Comparison of ENCODE assay signal across 1 cellular context in genomic region chr10:127431525-127431924, GRCh38.
TF ChIP-seq lines count a peak whose summit lies in the region.

No MANE protein-coding gene starts in this region.

TF ChIP-seq in HepG2, 621 proteins besides CTCF, POLR2A, EP300 and RAD21 (continued from another document):
- TF ChIP-seq, protein P1, sequence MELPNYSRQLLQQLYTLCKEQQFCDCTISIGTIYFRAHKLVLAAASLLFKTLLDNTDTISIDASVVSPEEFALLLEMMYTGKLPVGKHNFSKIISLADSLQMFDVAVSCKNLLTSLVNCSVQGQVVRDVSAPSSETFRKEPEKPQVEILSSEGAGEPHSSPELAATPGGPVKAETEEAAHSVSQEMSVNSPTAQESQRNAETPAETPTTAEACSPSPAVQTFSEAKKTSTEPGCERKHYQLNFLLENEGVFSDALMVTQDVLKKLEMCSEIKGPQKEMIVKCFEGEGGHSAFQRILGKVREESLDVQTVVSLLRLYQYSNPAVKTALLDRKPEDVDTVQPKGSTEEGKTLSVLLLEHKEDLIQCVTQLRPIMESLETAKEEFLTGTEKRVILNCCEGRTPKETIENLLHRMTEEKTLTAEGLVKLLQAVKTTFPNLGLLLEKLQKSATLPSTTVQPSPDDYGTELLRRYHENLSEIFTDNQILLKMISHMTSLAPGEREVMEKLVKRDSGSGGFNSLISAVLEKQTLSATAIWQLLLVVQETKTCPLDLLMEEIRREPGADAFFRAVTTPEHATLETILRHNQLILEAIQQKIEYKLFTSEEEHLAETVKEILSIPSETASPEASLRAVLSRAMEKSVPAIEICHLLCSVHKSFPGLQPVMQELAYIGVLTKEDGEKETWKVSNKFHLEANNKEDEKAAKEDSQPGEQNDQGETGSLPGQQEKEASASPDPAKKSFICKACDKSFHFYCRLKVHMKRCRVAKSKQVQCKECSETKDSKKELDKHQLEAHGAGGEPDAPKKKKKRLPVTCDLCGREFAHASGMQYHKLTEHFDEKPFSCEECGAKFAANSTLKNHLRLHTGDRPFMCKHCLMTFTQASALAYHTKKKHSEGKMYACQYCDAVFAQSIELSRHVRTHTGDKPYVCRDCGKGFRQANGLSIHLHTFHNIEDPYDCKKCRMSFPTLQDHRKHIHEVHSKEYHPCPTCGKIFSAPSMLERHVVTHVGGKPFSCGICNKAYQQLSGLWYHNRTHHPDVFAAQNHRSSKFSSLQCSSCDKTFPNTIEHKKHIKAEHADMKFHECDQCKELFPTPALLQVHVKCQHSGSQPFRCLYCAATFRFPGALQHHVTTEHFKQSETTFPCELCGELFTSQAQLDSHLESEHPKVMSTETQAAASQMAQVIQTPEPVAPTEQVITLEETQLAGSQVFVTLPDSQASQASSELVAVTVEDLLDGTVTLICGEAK (IDR thresholded peaks at IDR 0.05), result no peak
- TF ChIP-seq, protein P1 (CRISPR knock-in tag; IDR thresholded peaks at IDR 0.05), result peak; percentile 78; the same call in 1 of the 2 replicates
- TF ChIP-seq ELF3 (CRISPR knock-in tag; IDR thresholded peaks at IDR 0.05) (no peak), CBX2 (IDR thresholded peaks at IDR 0.05; ENCODE audit: low read depth, low read length) (no peak), CBX2 (CRISPR knock-in tag; IDR thresholded peaks at IDR 0.05; ENCODE audit: low read depth) (no peak)
